Comparison of ENCODE assay signal across 19 cellular contexts in genomic region chr16:79811541-79811940, GRCh38.
"Had no signal": no experiment of that assay in that cellular context is flagged by ENCODE, and none has a peak within 500 bp of the region (broad histone marks: within the 10 kb centered on the region; RNA-seq: fewer than 3 reads in every experiment).

No MANE protein-coding gene starts in this region.

- H3K36me3 ChIP-seq: adrenal gland, gastroesophageal sphincter, suprapubic skin had no signal

- H2AFZ ChIP-seq: hepatocyte had no signal

- H3K4me3 ChIP-seq: adrenal gland, gastroesophageal sphincter, hepatocyte, smooth muscle cell, suprapubic skin had no signal

- FAIRE-seq: kidney had no signal

- H3K4me1 ChIP-seq: adrenal gland, gastroesophageal sphincter had no signal

- H3K27me3 ChIP-seq: adrenal gland, gastroesophageal sphincter, hepatocyte, suprapubic skin had no signal

- H3K4me2 ChIP-seq: hepatocyte, smooth muscle cell had no signal

- DNase-seq: activated CD4-positive, alpha-beta memory T cell treated with anti-CD3 and anti-CD28 coated beads for 36 hours; activated CD4-positive, alpha-beta T cell treated with anti-CD3 and anti-CD28 coated beads for 36 hours; activated effector memory CD4-positive, alpha-beta T cell treated with Interleukin-2 at 50 U/mL for 16 hours; activated T-cell treated with anti-CD3 and anti-CD28 coated beads, Interleukin-2, amount 50 U/mL, for 24 hours; adrenal gland; central memory CD4-positive, alpha-beta T cell; cortex of kidney; effector CD4-positive, alpha-beta T cell; kidney; left ventricle myocardium superior; nephron progenitor cell; occipital lobe; right cardiac atrium; T-helper 17 cell; trophoblast cell had no signal

- H3K27ac ChIP-seq: adrenal gland, gastroesophageal sphincter, hepatocyte, suprapubic skin had no signal

- H3K9me3 ChIP-seq: adrenal gland, gastroesophageal sphincter, suprapubic skin had no signal

- ATAC-seq: activated CD4-positive, alpha-beta T cell treated with anti-CD3 and anti-CD28 coated beads for 36 hours; gastroesophageal sphincter; left ventricle myocardium superior; right cardiac atrium; T-helper 17 cell had no signal
